In the genomic region with DNA sequence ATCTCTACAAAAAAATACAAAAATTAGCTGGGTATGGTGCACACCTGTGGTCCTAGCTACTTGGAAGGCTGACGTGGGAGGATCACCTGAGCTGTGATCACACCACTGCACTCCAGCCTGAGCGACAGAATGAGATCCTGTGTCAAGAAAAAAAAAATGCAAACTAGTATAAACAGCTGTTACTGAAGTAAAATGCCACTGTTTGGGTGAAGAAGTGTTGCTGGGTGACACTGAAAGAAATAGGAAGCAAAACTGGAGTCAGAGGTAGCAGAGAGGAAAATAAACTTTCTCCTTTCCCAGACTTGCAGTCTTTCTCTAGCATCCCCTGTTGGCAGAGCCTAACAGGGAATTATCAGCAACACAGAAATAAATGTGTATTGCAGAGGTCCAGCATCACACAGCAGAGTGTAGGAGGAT, we compare ENCODE assay signal across 12 cellular contexts.
A peak's percentile ranks its signal among the peaks of the same experiment; 100 is the strongest.
DNase-seq lines count a peak whose midpoint lies in the region; ATAC-seq and TF ChIP-seq lines count a peak whose summit lies in the region.
"Had no signal": no experiment of that assay in that cellular context is flagged by ENCODE, and none has a peak within 500 bp of the region (broad histone marks: within the 10 kb centered on the region; RNA-seq: fewer than 3 reads in every experiment).

No MANE protein-coding gene starts in this region.

- H3K9me3 Mint-ChIP-seq in CD4-positive, alpha-beta memory T cell: no peaks in the 10 kb centered on the region

- no peak overlapping the region for H3K4me3 ChIP-seq in CD4-positive, alpha-beta memory T cell (ENCODE audit: low read length in 2 of 2)
- H3K4me3 ChIP-seq in OCI-LY1 (ENCODE audit: low read depth, low read length, poor library complexity, severe bottlenecking): no peak overlapping the region
- H3K4me3 ChIP-seq in fibroblast of the aortic adventitia (ENCODE audit: low read depth, low read length): no peak overlapping the region
- no peak overlapping the region for H3K4me3 ChIP-seq in Karpas-422 (ENCODE audit: low read length)
- H3K4me3 ChIP-seq in transverse colon: no peak overlapping the region
- H3K4me3 ChIP-seq: uterus had no signal

- in situ Hi-C loops in transverse colon (cut with MboI; ENCODE audit: low pct_ligation_motif_present in 1 of 4, low pct_unique_long_range_greater_than_20kb in 1 of 4, low sequenced_read_pairs in 3 of 4): no loop called here

- no peaks in the 10 kb centered on the region for H3K36me3 Mint-ChIP-seq in CD4-positive, alpha-beta memory T cell

- no peaks in the 10 kb centered on the region for H3K9me3 ChIP-seq in CD4-positive, alpha-beta memory T cell (ENCODE audit: control insufficient read depth in 1 of 2, low read length in 2 of 2)
- no peaks in the 10 kb centered on the region for H3K9me3 ChIP-seq in OCI-LY1 (ENCODE audit: low read length)
- H3K9me3 ChIP-seq in Karpas-422 (ENCODE audit: low read length): no peaks in the 10 kb centered on the region
- no peaks in the 10 kb centered on the region for H3K9me3 ChIP-seq in transverse colon
- H3K9me3 ChIP-seq: uterus had no signal

- no peak overlapping the region for H3K27ac ChIP-seq in CD4-positive, alpha-beta memory T cell (ENCODE audit: low read depth, low read length)
- H3K27ac ChIP-seq in OCI-LY1 (ENCODE audit: low read depth, low read length, poor library complexity, severe bottlenecking) (peak overlapping the region; percentile 21), Karpas-422 (ENCODE audit: low read length) (no peak overlapping the region), transverse colon (no peak overlapping the region)
- H3K27ac ChIP-seq: HL-60, uterus had no signal

- H3K4me3 Mint-ChIP-seq in CD4-positive, alpha-beta memory T cell: peak overlapping the region in 4 of 8 donors; percentile 7 to 57 (median 14)

- H3K36me3 ChIP-seq in CD4-positive, alpha-beta memory T cell (ENCODE audit: insufficient read depth, low read length): no peaks in the 10 kb centered on the region
- H3K36me3 ChIP-seq in OCI-LY1 (ENCODE audit: insufficient read depth, low read length): no peaks in the 10 kb centered on the region
- H3K36me3 ChIP-seq in Karpas-422 (ENCODE audit: insufficient read depth, low read length): no peaks in the 10 kb centered on the region
- H3K36me3 ChIP-seq in transverse colon: no peaks in the 10 kb centered on the region
- H3K36me3 ChIP-seq: uterus had no signal

- 50 to 55% methylated on average over 2 of the region's 2 CpGs for WGBS in transverse colon (ENCODE audit: low coverage in 1 of 2), 2 donors

- H3K9me2 ChIP-seq in OCI-LY1 (ENCODE audit: low read depth, low read length) (no peaks in the 10 kb centered on the region), Karpas-422 (replicated peaks; ENCODE audit: insufficient read depth, low read length) (no peaks in the 10 kb centered on the region)

- peaks cover 57% of the 10 kb centered on the region for H3K4me1 ChIP-seq in CD4-positive, alpha-beta memory T cell (ENCODE audit: insufficient read depth, low read length)
- H3K4me1 ChIP-seq in OCI-LY1 (ENCODE audit: insufficient read depth, low read length, severe bottlenecking) (peaks cover 43% of the 10 kb centered on the region), Karpas-422 (ENCODE audit: low read length) (no peaks in the 10 kb centered on the region), transverse colon (peaks cover 0 to 18% (median 4%) of the 10 kb centered on the region in 4 donors)
- H3K4me1 ChIP-seq: uterus had no signal

- peaks cover 30 to 67% (median 48%) of the 10 kb centered on the region in 4 donors for H3K4me1 Mint-ChIP-seq in CD4-positive, alpha-beta memory T cell

- H2AFZ ChIP-seq in OCI-LY1 (ENCODE audit: low read length) (no peak overlapping the region), Karpas-422 (ENCODE audit: low read length) (no peak overlapping the region)

- no peak for TF ChIP-seq EP300 in transverse colon (IDR thresholded peaks at IDR 0.05; ENCODE audit: low read depth)

- H3K9ac ChIP-seq in OCI-LY1 (ENCODE audit: low read length) (no peak overlapping the region), Karpas-422 (ENCODE audit: low read length) (no peak overlapping the region)

- intact Hi-C loops in CD4-positive, alpha-beta memory T cell (cut with micrococcal nuclease): no loop called here
- intact Hi-C loops in transverse colon (cut with DNase I; ENCODE audit: low total_unique reads): no loop called here

- no peak for TF ChIP-seq CTCF in OCI-LY1 (IDR thresholded peaks at IDR 0.05; ENCODE audit: low read length)
- TF ChIP-seq CTCF in fibroblast of the aortic adventitia (IDR thresholded peaks at IDR 0.05; ENCODE audit: insufficient read depth, low read length): peak; percentile 22
- TF ChIP-seq CTCF in transverse colon (IDR thresholded peaks at IDR 0.05): no peak

- no peaks in the 10 kb centered on the region for H3K27me3 Mint-ChIP-seq in CD4-positive, alpha-beta memory T cell

- no peaks in the 10 kb centered on the region for H3K27me3 ChIP-seq in CD4-positive, alpha-beta memory T cell (ENCODE audit: insufficient read depth, low read length)
- H3K27me3 ChIP-seq in OCI-LY1 (ENCODE audit: insufficient read depth, low read length) (no peaks in the 10 kb centered on the region), Karpas-422 (ENCODE audit: low read length) (no peaks in the 10 kb centered on the region), transverse colon (no peaks in the 10 kb centered on the region)
- H3K27me3 ChIP-seq: uterus had no signal

- TF ChIP-seq POLR2A in transverse colon (IDR thresholded peaks at IDR 0.05): no peak

- peak overlapping the region in 4 of 7 donors; percentile 4 to 67 (median 34) for H3K27ac Mint-ChIP-seq in CD4-positive, alpha-beta memory T cell

- H4K20me1 ChIP-seq in OCI-LY1 (ENCODE audit: insufficient read depth, low read length) (no peaks in the 10 kb centered on the region), Karpas-422 (ENCODE audit: insufficient read depth, low read depth, low read length) (no peaks in the 10 kb centered on the region)

- DNase-seq in CD4-positive, alpha-beta memory T cell: no peak
- DNase-seq in fibroblast of the aortic adventitia (ENCODE audit: low read depth): no peak
- no peak for DNase-seq in kidney glomerular epithelial cell (lab: John Stamatoyannopoulos, UW)
- no peak for DNase-seq in Karpas-422
- DNase-seq in transverse colon: no peak
- DNase-seq: GF-D8, SW 1271, uterus had no signal

- POLR2A ChIA-PET in CD4-positive, alpha-beta memory T cell (lab: Charles Lee; ENCODE audit: partially characterized antibody): no interaction called here

- ATAC-seq in GM18907 (IDR thresholded peaks at IDR 0.05; ENCODE audit: unreplicated experiment): peak; percentile 16
- no peak for ATAC-seq in HG03520 (IDR thresholded peaks at IDR 0.05; ENCODE audit: unreplicated experiment)

- H3K79me2 ChIP-seq in OCI-LY1 (ENCODE audit: insufficient read depth, low read length): no peaks in the 10 kb centered on the region
- H3K79me2 ChIP-seq in Karpas-422 (ENCODE audit: low read length): no peaks in the 10 kb centered on the region

- CTCF ChIA-PET in CD4-positive, alpha-beta memory T cell (lab: Charles Lee; ENCODE audit: partially characterized antibody): interaction anchor here (1.4 kb wide), 1 partner anchor 42 kb away, joined by 3 read pairs; no protein-coding TSS in a partner anchor

- H3K4me2 ChIP-seq in OCI-LY1 (ENCODE audit: low read length) (no peak overlapping the region; the same call in 1 of the 2 replicates), Karpas-422 (ENCODE audit: low read depth, low read length, poor library complexity, severe bottlenecking) (no peak overlapping the region)

- H3F3A ChIP-seq in OCI-LY1 (ENCODE audit: insufficient read depth, low read length): no peaks in the 10 kb centered on the region
